In the genomic region with DNA sequence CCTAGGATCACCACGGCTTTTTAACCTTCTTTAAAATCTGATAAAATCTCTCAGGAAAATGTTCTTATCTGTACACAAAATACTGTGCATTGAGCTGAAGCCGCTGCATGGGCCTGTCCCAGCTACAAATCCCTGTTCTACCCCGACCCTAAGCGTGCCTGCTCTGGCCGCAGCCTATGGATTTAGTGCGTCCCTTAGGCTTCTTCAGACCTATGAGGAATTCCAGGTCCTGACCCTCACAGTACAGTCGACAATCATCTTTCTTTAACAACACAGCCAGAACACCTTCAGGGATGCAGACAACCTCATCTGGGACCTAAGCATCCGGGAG, we compare ENCODE assay signal across 8 cellular contexts.
DNase-seq lines count a peak whose midpoint lies in the region; ATAC-seq, FAIRE-seq and TF ChIP-seq lines count a peak whose summit lies in the region.

No MANE protein-coding gene starts in this region.

- H3K9me3 ChIP-seq in SK-N-MC (ENCODE audit: low read depth, low read length) (no peaks in the 10 kb centered on the region), iPS-20b (ENCODE audit: insufficient read depth, low read depth, low read length) (no peaks in the 10 kb centered on the region), tibial artery (no peaks in the 10 kb centered on the region)

- intact Hi-C loops in tibial artery (cut with DNase I; ENCODE audit: low total_unique reads) = loop anchor here (5.0 kb wide), 1 partner anchor 35 kb away; the partner anchor contains the start of gene TP53I3

- H3K36me3 Mint-ChIP-seq in activated naive CD4-positive, alpha-beta T cell treated with anti-CD3 and anti-CD28 coated beads, Interleukin-2, amount 50 U/mL, for 24 hours = peaks cover 4% of the 10 kb centered on the region

- H3K27me3 ChIP-seq in iPS-20b (ENCODE audit: insufficient read depth, low read length) (peaks cover 5% of the 10 kb centered on the region; the same call in 1 of the 2 replicates), tibial artery (no peaks in the 10 kb centered on the region)

- peaks cover 5% of the 10 kb centered on the region for H3K27me3 Mint-ChIP-seq in activated naive CD4-positive, alpha-beta T cell treated with anti-CD3 and anti-CD28 coated beads, Interleukin-2, amount 50 U/mL, for 24 hours

- H3K36me3 ChIP-seq in SK-N-MC (ENCODE audit: insufficient read depth, low read length) (0 out of 2 replicates have a peak, but pooled peaks cover 5% of the 10 kb centered on the region), iPS-20b (ENCODE audit: insufficient read depth, low read depth, low read length) (no peaks in the 10 kb centered on the region), tibial artery (no peaks in the 10 kb centered on the region)

- H3K27ac Mint-ChIP-seq in activated naive CD4-positive, alpha-beta T cell treated with anti-CD3 and anti-CD28 coated beads, Interleukin-2, amount 50 U/mL, for 24 hours = peak overlapping the region; percentile 82

- peak overlapping the region; percentile 96 for H3K4me3 Mint-ChIP-seq in activated naive CD4-positive, alpha-beta T cell treated with anti-CD3 and anti-CD28 coated beads, Interleukin-2, amount 50 U/mL, for 24 hours

- H3K4me1 ChIP-seq in iPS-20b (ENCODE audit: insufficient read depth, low read length) (peaks cover 14% of the 10 kb centered on the region; the same call in 1 of the 2 replicates), tibial artery (peaks cover 0 to 42% (median 22%) of the 10 kb centered on the region in 4 donors)

- no peaks in the 10 kb centered on the region for H3K9me3 Mint-ChIP-seq in activated naive CD4-positive, alpha-beta T cell treated with anti-CD3 and anti-CD28 coated beads, Interleukin-2, amount 50 U/mL, for 24 hours

- no peak overlapping the region for H3K9ac ChIP-seq in SK-N-MC (ENCODE audit: insufficient read length)
- H3K9ac ChIP-seq in iPS-20b (ENCODE audit: low read depth, low read length) = peak overlapping the region; percentile 63; the same call in 1 of the 2 replicates

- H3K4me3 ChIP-seq in SK-N-MC (peak overlapping the region; percentile 60), iPS-20b (ENCODE audit: low read length) (peak overlapping the region; percentile 97), tibial artery (peak overlapping the region; percentile 75 to 86)

- H3K27ac ChIP-seq in SK-N-MC = peak overlapping the region; percentile 71
- H3K27ac ChIP-seq in iPS-20b (ENCODE audit: low read length) = no peak overlapping the region
- peak overlapping the region in 1 of 2 donors; percentile 32 for H3K27ac ChIP-seq in tibial artery

- H3K4me1 Mint-ChIP-seq in activated naive CD4-positive, alpha-beta T cell treated with anti-CD3 and anti-CD28 coated beads, Interleukin-2, amount 50 U/mL, for 24 hours = peaks cover 35% of the 10 kb centered on the region

- no peak for TF ChIP-seq CTCF in tibial artery (IDR thresholded peaks at IDR 0.05)

- DNase-seq in activated naive CD4-positive, alpha-beta T cell treated with Interleukin-2 at 50 U/mL for 16 hours = no peak
- DNase-seq in SK-N-MC (ENCODE audit: low read depth, low spot score) (no peak), tibial artery (no peak), Ammon's horn (ENCODE audit: low spot score) (no peak), urothelium cell line (ENCODE audit: low spot score) (no peak)

- FAIRE-seq in urothelium cell line (lab: Jason Lieb, UNC) = no peak

- no peak for ATAC-seq in HG02763 (IDR thresholded peaks at IDR 0.05; ENCODE audit: unreplicated experiment)
